ENCODE assay signal across 8 cellular contexts in genomic region chr14:91021991-91022621, GRCh38. TPM values are rescaled to one million over a fixed set of nuclear protein-coding genes. Genes with fewer than 3 reads are reported as not detected.
DNase-seq lines count a peak whose midpoint lies in the region; ATAC-seq, FAIRE-seq and TF ChIP-seq lines count a peak whose summit lies in the region.

No MANE protein-coding gene starts in this region.

- H3K27me3 ChIP-seq in CD4-positive, alpha-beta T cell (ENCODE audit: control insufficient read depth, insufficient read depth, low read length): no peaks in the 10 kb centered on the region
- H3K27me3 ChIP-seq in layer of hippocampus (ENCODE audit: control insufficient read depth, insufficient read depth, low read length): no peaks in the 10 kb centered on the region

- ATAC-seq in CD4-positive, alpha-beta T cell (ENCODE audit: poor library complexity): no peak
- ATAC-seq in GM21381 (IDR thresholded peaks at IDR 0.05; ENCODE audit: unreplicated experiment): peak; percentile 34

- FAIRE-seq in GM19239 (lab: Jason Lieb, UNC): no peak

- no peak for DNase-seq in CD4-positive, alpha-beta T cell
- DNase-seq in C1 segment of cervical spinal cord (lab: John Stamatoyannopoulos, UW) (no peak), middle frontal gyrus (ENCODE audit: extremely low spot score, low spot score) (no peak), GM19239 (ENCODE audit: insufficient read length, low spot score) (no peak), NCI-H82 treated with DMSO at 0.1 percent for 48 hours (lab: John Stamatoyannopoulos, UW; ENCODE audit: unreplicated experiment) (no peak)

- POLR2A ChIA-PET in CD4-positive, alpha-beta T cell (lab: Charles Lee): interaction anchor here (1.2 kb wide), 1 partner anchor 9 kb away, joined by 4 read pairs; no protein-coding TSS in a partner anchor

- H3K4me3 Mint-ChIP-seq in CD4-positive, alpha-beta T cell: peak overlapping the region; percentile 85
- H3K4me3 Mint-ChIP-seq in IgD-negative memory B cell: peak overlapping the region; percentile 75 to 94 (median 86)

- H3K27ac Mint-ChIP-seq in CD4-positive, alpha-beta T cell: peak overlapping the region; percentile 59
- H3K27ac Mint-ChIP-seq in IgD-negative memory B cell: peak overlapping the region; percentile 91 to 97 (median 96)

- TF ChIP-seq CTCF in CD4-positive, alpha-beta T cell (IDR thresholded peaks at IDR 0.05): no peak

- CTCF ChIA-PET in CD4-positive, alpha-beta T cell (lab: Charles Lee): interaction anchor here (0.7 kb wide), 1 partner anchor 764 kb away, joined by 6 read pairs; no protein-coding TSS in a partner anchor

- peak overlapping the region; percentile 59 for H3K27ac ChIP-seq in CD4-positive, alpha-beta T cell (ENCODE audit: low read depth, low read length)
- H3K27ac ChIP-seq in layer of hippocampus (ENCODE audit: low read depth, low read length): peak overlapping the region; percentile 12

- peaks cover 74% of the 10 kb centered on the region for H3K4me1 Mint-ChIP-seq in CD4-positive, alpha-beta T cell (ENCODE audit: low read depth)
- peaks cover 35 to 48% (median 39%) of the 10 kb centered on the region in 3 donors for H3K4me1 Mint-ChIP-seq in IgD-negative memory B cell

- no peaks in the 10 kb centered on the region for H3K9me3 Mint-ChIP-seq in CD4-positive, alpha-beta T cell
- no peaks in the 10 kb centered on the region for H3K9me3 Mint-ChIP-seq in IgD-negative memory B cell

- H3K36me3 Mint-ChIP-seq in CD4-positive, alpha-beta T cell (ENCODE audit: low read depth): no peaks in the 10 kb centered on the region
- peaks cover 7% of the 10 kb centered on the region for H3K36me3 Mint-ChIP-seq in IgD-negative memory B cell

- intact Hi-C loops in CD4-positive, alpha-beta T cell (cut with DNase I, micrococcal nuclease): no loop called here

- no peaks in the 10 kb centered on the region for H3K9me3 ChIP-seq in CD4-positive, alpha-beta T cell (ENCODE audit: control insufficient read depth, low read length)

- H3K27me3 Mint-ChIP-seq in CD4-positive, alpha-beta T cell: no peaks in the 10 kb centered on the region
- no peaks in the 10 kb centered on the region for H3K27me3 Mint-ChIP-seq in IgD-negative memory B cell

RNA-seq across cellular contexts. Expression of gene RPS6KA5, which starts 38.3 kb away (rescaled TPM):
- total RNA-seq in CD4-positive, alpha-beta T cell: 10 to 100 TPM; 28.0 to 29.8 TPM
- polyA plus RNA-seq in IgD-negative memory B cell: 19.0 TPM
